Comparison of ENCODE assay signal across 9 cellular contexts in the genomic region with DNA sequence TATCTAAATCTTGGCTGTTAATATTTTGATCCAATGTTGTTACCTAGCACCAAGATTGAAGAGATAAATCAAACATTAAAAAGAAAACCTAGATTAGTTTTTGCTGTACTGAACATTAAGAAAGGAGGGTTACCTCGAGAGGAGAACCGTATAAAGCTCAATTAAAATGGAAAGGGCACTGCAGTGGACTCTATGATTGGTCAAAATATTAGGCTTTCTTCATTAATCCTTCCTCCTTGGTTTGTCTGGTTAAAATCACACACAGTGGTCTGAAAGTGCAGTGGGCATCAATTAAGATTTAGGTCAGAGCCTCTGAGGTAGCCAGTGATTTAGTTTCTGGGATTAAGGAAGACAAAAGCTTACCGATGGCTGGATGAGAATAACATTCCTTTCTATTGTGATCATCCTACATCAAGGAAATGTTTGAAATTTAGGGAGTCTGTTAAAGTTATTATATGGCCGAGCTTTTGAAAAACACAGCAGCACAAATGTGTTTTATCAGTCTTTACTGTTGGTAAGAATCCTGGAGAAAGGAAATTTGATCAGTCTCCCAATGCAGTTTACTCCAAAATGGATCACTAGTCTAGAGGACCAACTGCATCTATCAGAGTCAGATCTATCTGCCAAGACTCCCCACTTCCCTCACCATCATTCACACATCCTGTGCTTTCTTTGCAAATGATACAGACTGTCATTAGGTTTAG.
DNase-seq lines count a peak whose midpoint lies in the region; ATAC-seq and TF ChIP-seq lines count a peak whose summit lies in the region.
"Had no signal": no experiment of that assay in that cellular context is flagged by ENCODE, and none has a peak within 500 bp of the region (broad histone marks: within the 10 kb centered on the region; RNA-seq: fewer than 3 reads in every experiment).

No MANE protein-coding gene starts in this region.

- TF ChIP-seq POLR2A in body of pancreas (IDR thresholded peaks at IDR 0.05) (no peak), ovary (IDR thresholded peaks at IDR 0.05) (no peak)

- H3K4me3 Mint-ChIP-seq in CD14-positive monocyte, result peak overlapping the region; percentile 26 to 39
- peak overlapping the region in 5 of 8 donors; percentile 38 to 60 (median 60) for H3K4me3 Mint-ChIP-seq in naive B cell
- no peak overlapping the region for H3K4me3 Mint-ChIP-seq in endothelial cell (ENCODE audit: unreplicated experiment)

- H3K27me3 Mint-ChIP-seq in CD14-positive monocyte (ENCODE audit: low read depth in 3 of 3) (peaks cover 0 to 5% (median 2%) of the 10 kb centered on the region in 3 donors), naive B cell (no peaks in the 10 kb centered on the region), endothelial cell (ENCODE audit: unreplicated experiment) (peaks cover 4% of the 10 kb centered on the region)

- TF ChIP-seq CTCF in CD14-positive monocyte (IDR thresholded peaks at IDR 0.05) (no peak), body of pancreas (IDR thresholded peaks at IDR 0.05) (no peak), ovary (IDR thresholded peaks at IDR 0.05) (no peak), endothelial cell (IDR thresholded peaks at IDR 0.05; ENCODE audit: unreplicated experiment) (no peak)

- H3K4me3 ChIP-seq in body of pancreas (no peak overlapping the region), ovary (no peak overlapping the region)

- peak overlapping the region; percentile 88 to 92 (median 92) for H3K27ac Mint-ChIP-seq in CD14-positive monocyte
- peak overlapping the region; percentile 45 to 92 (median 84) for H3K27ac Mint-ChIP-seq in naive B cell
- no peak overlapping the region for H3K27ac Mint-ChIP-seq in endothelial cell (ENCODE audit: unreplicated experiment)

- no peak for DNase-seq in CD14-positive monocyte (ENCODE audit: low spot score)
- DNase-seq in body of pancreas, result no peak
- no peak for DNase-seq in naive B cell
- no peak for DNase-seq in ovary
- DNase-seq in D341Med (ENCODE audit: low spot score), result no peak
- DNase-seq in endothelial cell (ENCODE audit: low spot score), result no peak
- DNase-seq: NCI-H2171 treated with DMSO at 0.1 percent for 48 hours had no signal

- 44 to 49% methylated on average over 4 of the region's 4 CpGs for WGBS in body of pancreas, 2 donors
- WGBS in ovary, 3 donors, result 40 to 44% (median 40%) methylated on average over 4 of the region's 4 CpGs

- H3K9me3 ChIP-seq in body of pancreas, result no peaks in the 10 kb centered on the region
- H3K9me3 ChIP-seq in ovary, result no peaks in the 10 kb centered on the region

- H3K4me1 ChIP-seq in body of pancreas (peaks cover 40% of the 10 kb centered on the region), ovary (ENCODE audit: insufficient read depth) (no peaks in the 10 kb centered on the region)

- H3K27ac ChIP-seq in body of pancreas (peak overlapping the region; percentile 50 to 75 (median 69)), ovary (no peak overlapping the region)

- intact Hi-C loops in CD14-positive monocyte (cut with micrococcal nuclease), result loop anchor here in 1 of 2 donors (5.0 kb wide), 2 partner anchors 45 to 50 kb away; no protein-coding TSS in a partner anchor
- intact Hi-C loops in body of pancreas (cut with DNase I), result no loop called here
- intact Hi-C loops in ovary (cut with DNase I), result no loop called here

- no peaks in the 10 kb centered on the region for H3K36me3 ChIP-seq in body of pancreas (replicated peaks in 1 of 2; ENCODE audit: insufficient read depth in 1 of 2, low read depth in 2 of 2)
- H3K36me3 ChIP-seq in ovary, result no peaks in the 10 kb centered on the region

- ATAC-seq in HG03135 (IDR thresholded peaks at IDR 0.05; ENCODE audit: unreplicated experiment), result peak; percentile 4
- ATAC-seq in body of pancreas, result peak; percentile 43
- no peak for ATAC-seq in naive B cell (ENCODE audit: low read depth in 2 of 2)
- ATAC-seq in HG02885 (IDR thresholded peaks at IDR 0.05; ENCODE audit: poor library complexity, unreplicated experiment), result no peak

- H3K9me3 Mint-ChIP-seq in CD14-positive monocyte, result peaks cover 0 to 3% (median 0%) of the 10 kb centered on the region in 7 donors
- peaks cover 0 to 1% (median 0%) of the 10 kb centered on the region in 7 donors for H3K9me3 Mint-ChIP-seq in naive B cell
- H3K9me3 Mint-ChIP-seq in endothelial cell (ENCODE audit: unreplicated experiment), result no peaks in the 10 kb centered on the region

- TF ChIP-seq EP300 in ovary (IDR thresholded peaks at IDR 0.05), result no peak

- H3K4me1 Mint-ChIP-seq in CD14-positive monocyte (peaks cover 73% of the 10 kb centered on the region), naive B cell (peaks cover 76 to 89% (median 87%) of the 10 kb centered on the region in 3 donors), endothelial cell (ENCODE audit: unreplicated experiment) (peaks cover 6% of the 10 kb centered on the region)

- H3K36me3 Mint-ChIP-seq in CD14-positive monocyte, result peaks cover 57 to 65% of the 10 kb centered on the region in 2 donors
- H3K36me3 Mint-ChIP-seq in naive B cell, result peaks cover 12 to 33% of the 10 kb centered on the region in 2 donors
- no peaks in the 10 kb centered on the region for H3K36me3 Mint-ChIP-seq in endothelial cell (ENCODE audit: low read depth, unreplicated experiment)

- H3K27me3 ChIP-seq in body of pancreas (no peaks in the 10 kb centered on the region), ovary (no peaks in the 10 kb centered on the region)

Comparison
In these comparisons a context has a peak if more than half of its experiments do, and no peak if none do; other contexts are left out.
1. ATAC-seq: peak in HG03135 (single experiment) and body of pancreas (single experiment); none in naive B cell (0 of 2) and HG02885 (single experiment).
2. H3K27ac ChIP-seq: peak in body of pancreas (4 of 4); none in ovary (0 of 2).